8 cellular contexts compared by ENCODE assay signal in genomic region chr1:161044908-161045748, GRCh38. TPM values are rescaled to one million over a fixed set of nuclear protein-coding genes. Genes with fewer than 3 reads are reported as not detected.
DNase-seq lines count a peak whose midpoint lies in the region; ATAC-seq, FAIRE-seq and TF ChIP-seq lines count a peak whose summit lies in the region.

No MANE protein-coding gene starts in this region.

- H3K4me1 Mint-ChIP-seq in GM23338 (peaks cover 25% of the 10 kb centered on the region), osteocyte (ENCODE audit: unreplicated experiment) (peaks cover 14% of the 10 kb centered on the region)
- peaks cover 37% of the 10 kb centered on the region for H3K4me1 Mint-ChIP-seq in activated naive CD8-positive, alpha-beta T cell treated with anti-CD3 and anti-CD28 coated beads for 36 hours

- DNase-seq in GDM1 (lab: John Stamatoyannopoulos, UW): peak; percentile 80
- peak; percentile 76 for DNase-seq in GM23338 (ENCODE audit: low spot score)
- peak; percentile 98 for DNase-seq in Karpas-422
- DNase-seq in SIG-M5 treated with dmso at 0.1 percent for 504 hours (lab: John Stamatoyannopoulos, UW; ENCODE audit: unreplicated experiment): peak; percentile 99
- DNase-seq in activated naive CD8-positive, alpha-beta T cell treated with anti-CD3 and anti-CD28 coated beads for 36 hours: peak; percentile 80
- DNase-seq in Right ventricle myocardium superior: peak; percentile 81
- no peak for DNase-seq in osteocyte (ENCODE audit: extremely low spot score, unreplicated experiment)
- no peak for DNase-seq in D721Med (ENCODE audit: insufficient read length, low spot score)

- H3K36me3 Mint-ChIP-seq in GM23338 (ENCODE audit: low read depth) (peaks cover 54% of the 10 kb centered on the region), osteocyte (ENCODE audit: unreplicated experiment) (peaks cover 15% of the 10 kb centered on the region)
- H3K36me3 Mint-ChIP-seq in activated naive CD8-positive, alpha-beta T cell treated with anti-CD3 and anti-CD28 coated beads for 36 hours: peaks cover 54% of the 10 kb centered on the region

- H3K4me3 Mint-ChIP-seq in GM23338 (peak overlapping the region; percentile 97), osteocyte (ENCODE audit: unreplicated experiment) (peak overlapping the region; percentile 93)
- peak overlapping the region; percentile 96 for H3K4me3 Mint-ChIP-seq in activated naive CD8-positive, alpha-beta T cell treated with anti-CD3 and anti-CD28 coated beads for 36 hours

- H3K27ac Mint-ChIP-seq in GM23338 (peak overlapping the region; percentile 99), osteocyte (ENCODE audit: unreplicated experiment) (peak overlapping the region; percentile 100)
- peak overlapping the region; percentile 99 for H3K27ac Mint-ChIP-seq in activated naive CD8-positive, alpha-beta T cell treated with anti-CD3 and anti-CD28 coated beads for 36 hours

- H3K27me3 Mint-ChIP-seq in GM23338 (ENCODE audit: insufficient read depth, low read depth, poor library complexity) (peaks cover 19% of the 10 kb centered on the region), osteocyte (ENCODE audit: unreplicated experiment) (no peaks in the 10 kb centered on the region)
- no peaks in the 10 kb centered on the region for H3K27me3 Mint-ChIP-seq in activated naive CD8-positive, alpha-beta T cell treated with anti-CD3 and anti-CD28 coated beads for 36 hours

- H3K9me2 ChIP-seq in GM23338 (ENCODE audit: insufficient read depth): peaks cover 15% of the 10 kb centered on the region
- H3K9me2 ChIP-seq in Karpas-422 (replicated peaks; ENCODE audit: insufficient read depth, low read length): no peaks in the 10 kb centered on the region

- peak overlapping the region; percentile 90 for H3K27ac ChIP-seq in GM23338 (ENCODE audit: low read depth)
- peak overlapping the region; percentile 96 for H3K27ac ChIP-seq in Karpas-422 (ENCODE audit: low read length)

- no peaks in the 10 kb centered on the region; the same call in 1 of the 2 replicates for H4K20me1 ChIP-seq in GM23338 (replicated peaks; ENCODE audit: insufficient read depth)
- no peaks in the 10 kb centered on the region for H4K20me1 ChIP-seq in Karpas-422 (ENCODE audit: insufficient read depth, low read depth, low read length)

- peaks cover 38% of the 10 kb centered on the region for H3K9me3 Mint-ChIP-seq in GM23338
- no peaks in the 10 kb centered on the region for H3K9me3 Mint-ChIP-seq in activated naive CD8-positive, alpha-beta T cell treated with anti-CD3 and anti-CD28 coated beads for 36 hours
- H3K9me3 Mint-ChIP-seq in osteocyte (ENCODE audit: unreplicated experiment): peaks cover 24% of the 10 kb centered on the region

- no peak for TF ChIP-seq CTCF in GM23338 (conservative IDR thresholded peaks at IDR 0.05; ENCODE audit: low read depth in 2 of 2)
- TF ChIP-seq CTCF in osteocyte (IDR thresholded peaks at IDR 0.05): no peak
- no peak for TF ChIP-seq CTCF in D721Med (IDR thresholded peaks at IDR 0.05; ENCODE audit: insufficient read depth, missing control alignments)

- H3K4me2 ChIP-seq in GM23338 (peak overlapping the region; percentile 86), Karpas-422 (ENCODE audit: low read depth, low read length, poor library complexity, severe bottlenecking) (peak overlapping the region; percentile 76)

- H3K4me3 ChIP-seq in GM23338: peak overlapping the region; percentile 52
- H3K4me3 ChIP-seq in Karpas-422 (ENCODE audit: low read length): peak overlapping the region; percentile 85

- peaks cover 19% of the 10 kb centered on the region for H3K36me3 ChIP-seq in GM23338 (ENCODE audit: insufficient read depth)
- peaks cover 30% of the 10 kb centered on the region; the same call in 1 of the 2 replicates for H3K36me3 ChIP-seq in Karpas-422 (ENCODE audit: insufficient read depth, low read length)

- H3K9ac ChIP-seq in Karpas-422 (ENCODE audit: low read length): peak overlapping the region; percentile 97

- peaks cover 5% of the 10 kb centered on the region; the same call in 1 of the 2 replicates for H3K27me3 ChIP-seq in GM23338 (ENCODE audit: insufficient read depth)
- H3K27me3 ChIP-seq in Karpas-422 (ENCODE audit: low read length): no peaks in the 10 kb centered on the region

- peaks cover 22% of the 10 kb centered on the region for H3F3A ChIP-seq in GM23338 (replicated peaks; ENCODE audit: low read depth)

- H3K4me1 ChIP-seq in GM23338 (ENCODE audit: insufficient read depth) (peaks cover 7% of the 10 kb centered on the region), Karpas-422 (ENCODE audit: low read length) (peaks cover 46% of the 10 kb centered on the region)

- peak; percentile 67 for ATAC-seq in GM23338
- peak; percentile 68 for ATAC-seq in Right ventricle myocardium superior (ENCODE audit: poor library complexity)

- peaks cover 27% of the 10 kb centered on the region for H3K79me2 ChIP-seq in GM23338 (replicated peaks; ENCODE audit: insufficient read depth)
- H3K79me2 ChIP-seq in Karpas-422 (ENCODE audit: low read length): peaks cover 21% of the 10 kb centered on the region

- FAIRE-seq in D721Med (lab: Jason Lieb, UNC): no peak

- intact Hi-C loops in Right ventricle myocardium superior (cut with DNase I): loop anchor here (5.0 kb wide), 1 partner anchor 52 kb away; the partner anchor contains the start of gene KLHDC9

- no peak overlapping the region for H2AFZ ChIP-seq in GM23338
- H2AFZ ChIP-seq in Karpas-422 (ENCODE audit: low read length): no peak overlapping the region

- H3K9me3 ChIP-seq in Karpas-422 (ENCODE audit: low read length): no peaks in the 10 kb centered on the region

TF ChIP-seq in GM23338, 12 proteins besides CTCF, POLR2A, EP300 and RAD21:
- TF ChIP-seq CREB1 (CRISPR knock-in tag; IDR thresholded peaks at IDR 0.05; ENCODE audit: low read depth) (0 out of 2 replicates have a peak, but pooled peaks have one; percentile 8), ETS1 (IDR thresholded peaks at IDR 0.05) (no peak)

RNA-seq across cellular contexts. Expression of gene USF1, which starts 0.6 kb away (rescaled TPM):
- total RNA-seq in GM23338 (2014; rRNA removed; shearing (Covaris generic)): 71.7 and 74.8 TPM in 2 replicates
- polyA plus RNA-seq in GM23338 (2016; fragmentation: Nextera tagmentation; extraction: Ambion mirVana): 23.6 and 23.8 TPM in 2 replicates
- 61.2 and 111 TPM in 2 replicates for total RNA-seq in Karpas-422 (2014; rRNA removed; shearing (Covaris generic); ENCODE audit: low replicate concordance)
- 10 to 100 TPM; 57.0 to 62.0 TPM for total RNA-seq in activated naive CD8-positive, alpha-beta T cell treated with anti-CD3 and anti-CD28 coated beads for 36 hours
- total RNA-seq in Right ventricle myocardium superior: 28.4 TPM
- total RNA-seq in osteocyte: 51.5 and 57.2 TPM in 2 replicates

RNA-seq across cellular contexts. Expression of gene TSTD1, which starts 6.4 kb away (rescaled TPM):
- 94.9 and 102 TPM in 2 replicates for total RNA-seq in GM23338 (2014; rRNA removed; shearing (Covaris generic))
- polyA plus RNA-seq in GM23338 (2016; fragmentation: Nextera tagmentation; extraction: Ambion mirVana): 244 and 257 TPM in 2 replicates
- total RNA-seq in Karpas-422 (2014; rRNA removed; shearing (Covaris generic); ENCODE audit: low replicate concordance): 16.0 and 32.3 TPM in 2 replicates
- 10 to 100 TPM; 44.8 to 45.7 TPM for total RNA-seq in activated naive CD8-positive, alpha-beta T cell treated with anti-CD3 and anti-CD28 coated beads for 36 hours
- 9.3 TPM for total RNA-seq in Right ventricle myocardium superior
- total RNA-seq in osteocyte: 0.73 TPM in 1 of 2 replicates, not detected in the other

RNA-seq across cellular contexts. Expression of gene F11R, which starts 24.2 kb away (rescaled TPM):
- 169 and 194 TPM in 2 replicates for total RNA-seq in GM23338 (2014; rRNA removed; shearing (Covaris generic))
- 51.0 and 51.8 TPM in 2 replicates for polyA plus RNA-seq in GM23338 (2016; fragmentation: Nextera tagmentation; extraction: Ambion mirVana)
- total RNA-seq in Karpas-422 (2014; rRNA removed; shearing (Covaris generic); ENCODE audit: low replicate concordance): 0.36 and 6.5 TPM in 2 replicates
- 10 to 100 TPM; 12.8 to 13.4 TPM for total RNA-seq in activated naive CD8-positive, alpha-beta T cell treated with anti-CD3 and anti-CD28 coated beads for 36 hours
- total RNA-seq in Right ventricle myocardium superior: 10.1 TPM
- total RNA-seq in osteocyte: 1.4 and 1.5 TPM in 2 replicates

RNA-seq across cellular contexts. Expression of gene ARHGAP30, which starts 24.6 kb away (rescaled TPM):
- total RNA-seq in GM23338 (2014; rRNA removed; shearing (Covaris generic)): 0.19 TPM in 1 of 2 replicates, not detected in the other
- polyA plus RNA-seq in GM23338 (2016; fragmentation: Nextera tagmentation; extraction: Ambion mirVana): 0.45 and 1.0 TPM in 2 replicates
- 36.5 and 59.6 TPM in 2 replicates for total RNA-seq in Karpas-422 (2014; rRNA removed; shearing (Covaris generic); ENCODE audit: low replicate concordance)
- total RNA-seq in activated naive CD8-positive, alpha-beta T cell treated with anti-CD3 and anti-CD28 coated beads for 36 hours: 100 to 1,000 TPM; 146 to 157 TPM
- 3.3 TPM for total RNA-seq in Right ventricle myocardium superior
- total RNA-seq in osteocyte: not detected in 2 replicates

RNA-seq across cellular contexts. Expression of gene NECTIN4, which starts 44.2 kb away (rescaled TPM):
- total RNA-seq in GM23338 (2014; rRNA removed; shearing (Covaris generic)): not detected in 2 replicates
- 0.16 and 0.42 TPM in 2 replicates for polyA plus RNA-seq in GM23338 (2016; fragmentation: Nextera tagmentation; extraction: Ambion mirVana)
- not detected in 2 replicates for total RNA-seq in Karpas-422 (2014; rRNA removed; shearing (Covaris generic); ENCODE audit: low replicate concordance)
- total RNA-seq in activated naive CD8-positive, alpha-beta T cell treated with anti-CD3 and anti-CD28 coated beads for 36 hours: under 1 TPM; 0.12 to 0.16 TPM
- not detected for total RNA-seq in Right ventricle myocardium superior
- not detected in 2 replicates for total RNA-seq in osteocyte

Comparison
In these comparisons a context has a peak if more than half of its experiments do, and no peak if none do; other contexts are left out.
1. DNase-seq: peak in GDM1 (single experiment), GM23338 (single experiment), Karpas-422 (single experiment), SIG-M5 treated with dmso at 0.1 percent for 504 hours (single experiment), activated naive CD8-positive, alpha-beta T cell treated with anti-CD3 and anti-CD28 coated beads for 36 hours (single experiment) and Right ventricle myocardium superior (single experiment); none in osteocyte (single experiment) and D721Med (single experiment).
2. RNA of gene F11R, which starts 24.2 kb away (total RNA-seq): 169 to 194 TPM in GM23338; 12.8 to 13.4 TPM in activated naive CD8-positive, alpha-beta T cell treated with anti-CD3 and anti-CD28 coated beads for 36 hours, 10.1 TPM in Right ventricle myocardium superior (single experiment), 0.36 to 6.5 TPM in Karpas-422 and 1.4 to 1.5 TPM in osteocyte; every median in the first group is over 10 times any median in the second.
3. Peak in every context shown above with its lines, with median percentiles within 50 percentile points of each other: H3K27ac Mint-ChIP-seq and H3K4me3 Mint-ChIP-seq.